ENCODE assay signal across 10 cellular contexts in genomic region chr17:72510454-72511016, GRCh38.
DNase-seq lines count a peak whose midpoint lies in the region; ATAC-seq and FAIRE-seq lines count a peak whose summit lies in the region.
"Had no signal": no experiment of that assay in that cellular context is flagged by ENCODE, and none has a peak within 500 bp of the region (broad histone marks: within the 10 kb centered on the region; RNA-seq: fewer than 3 reads in every experiment).

No MANE protein-coding gene starts in this region.

- WGBS in small intestine, 3 donors, result 22 to 59% (median 26%) methylated on average over 1 of the region's 1 CpG

- peak overlapping the region; percentile 86 for H3K27ac ChIP-seq in SJCRH30
- no peak overlapping the region for H3K27ac ChIP-seq in small intestine (ENCODE audit: low read depth in 1 of 2, low read length in 1 of 2)
- H3K27ac ChIP-seq: SK-N-MC had no signal

- DNase-seq in SJCRH30, result peak; percentile 85 to 98
- DNase-seq in small intestine, result peak; percentile 69
- no peak for DNase-seq in activated naive CD8-positive, alpha-beta T cell treated with anti-CD3 and anti-CD28 coated beads for 36 hours
- no peak for DNase-seq in activated CD8-positive, alpha-beta memory T cell treated with anti-CD3 and anti-CD28 coated beads, Interleukin-2, amount 10 ng/mL, durations not matched to agents 7 days and 5 days
- DNase-seq in pons (ENCODE audit: low spot score), result no peak
- DNase-seq: central memory CD4-positive, alpha-beta T cell had no signal

- CTCF ChIA-PET in activated CD8-positive, alpha-beta memory T cell treated with anti-CD3 and anti-CD28 coated beads, Interleukin-2, amount 10 ng/mL, durations not matched to agents 7 days and 5 days (lab: Charles Lee), result no interaction called here

- H3K9me3 Mint-ChIP-seq in activated naive CD8-positive, alpha-beta T cell treated with anti-CD3 and anti-CD28 coated beads for 36 hours, result no peaks in the 10 kb centered on the region
- no peaks in the 10 kb centered on the region for H3K9me3 Mint-ChIP-seq in activated CD8-positive, alpha-beta memory T cell treated with anti-CD3 and anti-CD28 coated beads, Interleukin-2, amount 10 ng/mL, durations not matched to agents 7 days and 5 days (ENCODE audit: low read depth)

- H3K27me3 ChIP-seq in SJCRH30 (no peaks in the 10 kb centered on the region), small intestine (ENCODE audit: control insufficient read depth in 2 of 2, insufficient read depth in 2 of 2, low read length in 2 of 2) (no peaks in the 10 kb centered on the region)

- no peak overlapping the region for H3K4me3 ChIP-seq in SJCRH30
- H3K4me3 ChIP-seq in small intestine (ENCODE audit: low read depth in 1 of 2, low read length in 2 of 2), result no peak overlapping the region
- H3K4me3 ChIP-seq: SK-N-MC had no signal

- H3K9me3 ChIP-seq in SJCRH30 (replicated peaks) (0 out of 2 replicates have a peak, but pooled peaks cover 3% of the 10 kb centered on the region), small intestine (ENCODE audit: control insufficient read depth, low read depth) (no peaks in the 10 kb centered on the region)

- peaks cover 9% of the 10 kb centered on the region for H3K27me3 Mint-ChIP-seq in activated naive CD8-positive, alpha-beta T cell treated with anti-CD3 and anti-CD28 coated beads for 36 hours
- no peaks in the 10 kb centered on the region for H3K27me3 Mint-ChIP-seq in activated CD8-positive, alpha-beta memory T cell treated with anti-CD3 and anti-CD28 coated beads, Interleukin-2, amount 10 ng/mL, durations not matched to agents 7 days and 5 days

- no peaks in the 10 kb centered on the region for H3K36me3 Mint-ChIP-seq in activated naive CD8-positive, alpha-beta T cell treated with anti-CD3 and anti-CD28 coated beads for 36 hours
- no peaks in the 10 kb centered on the region for H3K36me3 Mint-ChIP-seq in activated CD8-positive, alpha-beta memory T cell treated with anti-CD3 and anti-CD28 coated beads, Interleukin-2, amount 10 ng/mL, durations not matched to agents 7 days and 5 days

- no peaks in the 10 kb centered on the region for H3K4me1 Mint-ChIP-seq in activated naive CD8-positive, alpha-beta T cell treated with anti-CD3 and anti-CD28 coated beads for 36 hours
- H3K4me1 Mint-ChIP-seq in activated CD8-positive, alpha-beta memory T cell treated with anti-CD3 and anti-CD28 coated beads, Interleukin-2, amount 10 ng/mL, durations not matched to agents 7 days and 5 days, result no peaks in the 10 kb centered on the region

- H3K4me1 ChIP-seq in SJCRH30 (peaks cover 44% of the 10 kb centered on the region), small intestine (ENCODE audit: control insufficient read depth in 2 of 2, insufficient read depth in 1 of 2, low read depth in 1 of 2, low read length in 1 of 2) (peaks cover 0 to 2% of the 10 kb centered on the region in 2 donors)

- ATAC-seq in GM19452 (IDR thresholded peaks at IDR 0.05; ENCODE audit: unreplicated experiment), result peak; percentile 82
- peak; percentile 56 for ATAC-seq in HG03135 (IDR thresholded peaks at IDR 0.05; ENCODE audit: unreplicated experiment)
- ATAC-seq in HG02571 (IDR thresholded peaks at IDR 0.05; ENCODE audit: unreplicated experiment), result no peak
- no peak for ATAC-seq in activated CD8-positive, alpha-beta memory T cell treated with anti-CD3 and anti-CD28 coated beads, Interleukin-2, amount 10 ng/mL, durations not matched to agents 7 days and 5 days

- H3K27ac Mint-ChIP-seq in activated naive CD8-positive, alpha-beta T cell treated with anti-CD3 and anti-CD28 coated beads for 36 hours, result no peak overlapping the region
- H3K27ac Mint-ChIP-seq in activated CD8-positive, alpha-beta memory T cell treated with anti-CD3 and anti-CD28 coated beads, Interleukin-2, amount 10 ng/mL, durations not matched to agents 7 days and 5 days, result no peak overlapping the region

- no peak for FAIRE-seq in small intestine (lab: Jason Lieb, UNC)

- no peak overlapping the region for H3K4me3 Mint-ChIP-seq in activated naive CD8-positive, alpha-beta T cell treated with anti-CD3 and anti-CD28 coated beads for 36 hours
- no peak overlapping the region for H3K4me3 Mint-ChIP-seq in activated CD8-positive, alpha-beta memory T cell treated with anti-CD3 and anti-CD28 coated beads, Interleukin-2, amount 10 ng/mL, durations not matched to agents 7 days and 5 days

- H3K36me3 ChIP-seq in SJCRH30 (no peaks in the 10 kb centered on the region), small intestine (ENCODE audit: control insufficient read depth in 2 of 2, insufficient read depth in 2 of 2, low read length in 2 of 2) (no peaks in the 10 kb centered on the region)

Comparison
In these comparisons a context has a peak if more than half of its experiments do, and no peak if none do; other contexts are left out.
1. ATAC-seq: peak in GM19452 (single experiment) and HG03135 (single experiment); none in HG02571 (single experiment) and activated CD8-positive, alpha-beta memory T cell treated with anti-CD3 and anti-CD28 coated beads, Interleukin-2, amount 10 ng/mL, durations not matched to agents 7 days and 5 days (single experiment).
2. DNase-seq: peak in SJCRH30 (2 of 2) and small intestine (single experiment); none in activated naive CD8-positive, alpha-beta T cell treated with anti-CD3 and anti-CD28 coated beads for 36 hours (single experiment), activated CD8-positive, alpha-beta memory T cell treated with anti-CD3 and anti-CD28 coated beads, Interleukin-2, amount 10 ng/mL, durations not matched to agents 7 days and 5 days (single experiment) and pons (single experiment).